13 cellular contexts compared by ENCODE assay signal in genomic region chr3:32303051-32303786, GRCh38.
DNase-seq lines count a peak whose midpoint lies in the region; ATAC-seq and TF ChIP-seq lines count a peak whose summit lies in the region.
"Had no signal": no experiment of that assay in that cellular context is flagged by ENCODE, and none has a peak within 500 bp of the region (broad histone marks: within the 10 kb centered on the region; RNA-seq: fewer than 3 reads in every experiment).

No MANE protein-coding gene starts in this region.

- 51 to 56% methylated on average over 9 of the region's 9 CpGs for WGBS in testis, 2 donors

- no peak overlapping the region for H3K4me3 ChIP-seq in Jurkat, Clone E6-1 (ENCODE audit: low read length)
- no peak overlapping the region for H3K4me3 ChIP-seq in testis
- H3K4me3 ChIP-seq: colonic mucosa had no signal

- H3K4me3 Mint-ChIP-seq in activated T-helper 1 cell treated with anti-CD3 and anti-CD28 coated beads, Interleukin-12 subunit alpha, Interleukin-12 subunit beta, Interleukin-2, Interleukin-4 antibody, amounts not matched to agents 30 ng/mL and 10 ng/mL and 1 ng/mL, durations not matched to agents 14 hours and 24 hours and 36 hours = peak overlapping the region; percentile 48
- H3K4me3 Mint-ChIP-seq in stimulated activated effector memory CD8-positive, alpha-beta T cell treated with anti-CD3 and anti-CD28 coated beads, Interleukin-12 subunit alpha, Interleukin-12 subunit beta, amount 100 ng/mL, for 72 hours = peak overlapping the region; percentile 46

- H3K27ac ChIP-seq in testis = no peak overlapping the region
- H3K27ac ChIP-seq: colonic mucosa had no signal

- H3K27ac Mint-ChIP-seq in activated T-helper 1 cell treated with anti-CD3 and anti-CD28 coated beads, Interleukin-12 subunit alpha, Interleukin-12 subunit beta, Interleukin-2, Interleukin-4 antibody, amounts not matched to agents 30 ng/mL and 10 ng/mL and 1 ng/mL, durations not matched to agents 14 hours and 24 hours and 36 hours = peak overlapping the region; percentile 85
- peak overlapping the region; percentile 79 for H3K27ac Mint-ChIP-seq in stimulated activated effector memory CD8-positive, alpha-beta T cell treated with anti-CD3 and anti-CD28 coated beads, Interleukin-12 subunit alpha, Interleukin-12 subunit beta, amount 100 ng/mL, for 72 hours

- DNase-seq in Jurkat, Clone E6-1 (ENCODE audit: low read depth, low spot score) = peak; percentile 78
- DNase-seq in activated T-helper 1 cell treated with anti-CD3 and anti-CD28 coated beads, Interleukin-12 subunit alpha, Interleukin-12 subunit beta, Interleukin-2, Interleukin-4 antibody, amounts not matched to agents 30 ng/mL and 10 ng/mL and 1 ng/mL, durations not matched to agents 14 hours and 24 hours and 36 hours (ENCODE audit: low spot score) = peak; percentile 16
- DNase-seq in left cardiac atrium = no peak
- DNase-seq in stimulated activated effector memory CD8-positive, alpha-beta T cell treated with anti-CD3 and anti-CD28 coated beads, Interleukin-12 subunit alpha, Interleukin-12 subunit beta, amount 100 ng/mL, for 72 hours (ENCODE audit: low spot score in 2 of 2) = no peak
- no peak for DNase-seq in testis
- DNase-seq: colonic mucosa, GOT3, NCI-H1092, NCI-H446, occipital lobe, RPMI8226 had no signal

- no peaks in the 10 kb centered on the region for H3K27me3 Mint-ChIP-seq in activated T-helper 1 cell treated with anti-CD3 and anti-CD28 coated beads, Interleukin-12 subunit alpha, Interleukin-12 subunit beta, Interleukin-2, Interleukin-4 antibody, amounts not matched to agents 30 ng/mL and 10 ng/mL and 1 ng/mL, durations not matched to agents 14 hours and 24 hours and 36 hours (ENCODE audit: insufficient read depth)

- H3K27me3 ChIP-seq in testis = no peaks in the 10 kb centered on the region
- H3K27me3 ChIP-seq: colonic mucosa had no signal

- intact Hi-C loops in activated T-helper 1 cell treated with anti-CD3 and anti-CD28 coated beads, Interleukin-12 subunit alpha, Interleukin-12 subunit beta, Interleukin-2, Interleukin-4 antibody, amounts not matched to agents 30 ng/mL and 10 ng/mL and 1 ng/mL, durations not matched to agents 14 hours and 24 hours and 36 hours (cut with micrococcal nuclease) = loop anchor here (1.0 to 10.0 kb wide), 3 partner anchors 11 to 382 kb away; partner anchors contain the start of gene CNOT10
- intact Hi-C loops in left cardiac atrium (cut with DNase I) (no loop called here), testis (cut with DNase I; ENCODE audit: low total_unique reads) (no loop called here)

- no peaks in the 10 kb centered on the region for H3K9me3 ChIP-seq in testis
- H3K9me3 ChIP-seq: colonic mucosa had no signal

- H3K4me1 Mint-ChIP-seq in activated T-helper 1 cell treated with anti-CD3 and anti-CD28 coated beads, Interleukin-12 subunit alpha, Interleukin-12 subunit beta, Interleukin-2, Interleukin-4 antibody, amounts not matched to agents 30 ng/mL and 10 ng/mL and 1 ng/mL, durations not matched to agents 14 hours and 24 hours and 36 hours (ENCODE audit: low read depth) = peaks cover 73% of the 10 kb centered on the region
- peaks cover 28% of the 10 kb centered on the region for H3K4me1 Mint-ChIP-seq in stimulated activated effector memory CD8-positive, alpha-beta T cell treated with anti-CD3 and anti-CD28 coated beads, Interleukin-12 subunit alpha, Interleukin-12 subunit beta, amount 100 ng/mL, for 72 hours

- H3K4me1 ChIP-seq in testis = peaks cover 10% of the 10 kb centered on the region
- H3K4me1 ChIP-seq: colonic mucosa had no signal

- ATAC-seq in left cardiac atrium = peak; percentile 27 to 29
- no peak for ATAC-seq in stimulated activated effector memory CD8-positive, alpha-beta T cell treated with anti-CD3 and anti-CD28 coated beads, Interleukin-12 subunit alpha, Interleukin-12 subunit beta, amount 100 ng/mL, for 72 hours
- no peak for ATAC-seq in GM19351 (IDR thresholded peaks at IDR 0.05; ENCODE audit: unreplicated experiment)
- no peak for ATAC-seq in HG02938 (IDR thresholded peaks at IDR 0.05; ENCODE audit: unreplicated experiment)

- no peaks in the 10 kb centered on the region for H3K36me3 ChIP-seq in testis (ENCODE audit: low read depth, missing control alignments)
- H3K36me3 ChIP-seq: colonic mucosa had no signal

- H3K9me3 Mint-ChIP-seq in activated T-helper 1 cell treated with anti-CD3 and anti-CD28 coated beads, Interleukin-12 subunit alpha, Interleukin-12 subunit beta, Interleukin-2, Interleukin-4 antibody, amounts not matched to agents 30 ng/mL and 10 ng/mL and 1 ng/mL, durations not matched to agents 14 hours and 24 hours and 36 hours = no peaks in the 10 kb centered on the region
- no peaks in the 10 kb centered on the region for H3K9me3 Mint-ChIP-seq in stimulated activated effector memory CD8-positive, alpha-beta T cell treated with anti-CD3 and anti-CD28 coated beads, Interleukin-12 subunit alpha, Interleukin-12 subunit beta, amount 100 ng/mL, for 72 hours

- no peak for TF ChIP-seq POLR2A in testis (IDR thresholded peaks at IDR 0.05)

- H3K36me3 Mint-ChIP-seq in activated T-helper 1 cell treated with anti-CD3 and anti-CD28 coated beads, Interleukin-12 subunit alpha, Interleukin-12 subunit beta, Interleukin-2, Interleukin-4 antibody, amounts not matched to agents 30 ng/mL and 10 ng/mL and 1 ng/mL, durations not matched to agents 14 hours and 24 hours and 36 hours (ENCODE audit: low read depth) = peaks cover 15% of the 10 kb centered on the region
- no peaks in the 10 kb centered on the region for H3K36me3 Mint-ChIP-seq in stimulated activated effector memory CD8-positive, alpha-beta T cell treated with anti-CD3 and anti-CD28 coated beads, Interleukin-12 subunit alpha, Interleukin-12 subunit beta, amount 100 ng/mL, for 72 hours

- TF ChIP-seq CTCF in testis (IDR thresholded peaks at IDR 0.05) = no peak

Comparison
In these comparisons a context has a peak if more than half of its experiments do, and no peak if none do; other contexts are left out.
1. DNase-seq: peak in Jurkat, Clone E6-1 (single experiment) and activated T-helper 1 cell treated with anti-CD3 and anti-CD28 coated beads, Interleukin-12 subunit alpha, Interleukin-12 subunit beta, Interleukin-2, Interleukin-4 antibody, amounts not matched to agents 30 ng/mL and 10 ng/mL and 1 ng/mL, durations not matched to agents 14 hours and 24 hours and 36 hours (single experiment); none in left cardiac atrium (single experiment), stimulated activated effector memory CD8-positive, alpha-beta T cell treated with anti-CD3 and anti-CD28 coated beads, Interleukin-12 subunit alpha, Interleukin-12 subunit beta, amount 100 ng/mL, for 72 hours (0 of 2) and testis (single experiment).
2. ATAC-seq: peak in left cardiac atrium (2 of 2); none in stimulated activated effector memory CD8-positive, alpha-beta T cell treated with anti-CD3 and anti-CD28 coated beads, Interleukin-12 subunit alpha, Interleukin-12 subunit beta, amount 100 ng/mL, for 72 hours (single experiment), GM19351 (single experiment) and HG02938 (single experiment).